8 cellular contexts compared by ENCODE assay signal in genomic region chr6:44253307-44254101, GRCh38. TPM values are rescaled to one million over a fixed set of nuclear protein-coding genes. Genes with fewer than 3 reads are reported as not detected.
DNase-seq lines count a peak whose midpoint lies in the region; ATAC-seq and TF ChIP-seq lines count a peak whose summit lies in the region.

No MANE protein-coding gene starts in this region.

- no peaks in the 10 kb centered on the region for H3K27me3 Mint-ChIP-seq in activated naive CD8-positive, alpha-beta T cell

- TSS peak; percentile 47 for BruUV-seq in Panc1 (replicated peaks; lab: Mats Ljungman, UMichigan)

- in situ Hi-C loops in Panc1 (cut with HindIII; ENCODE audit: low pct_unique_long_range_greater_than_20kb, low sequenced_read_pairs), result no loop called here

- no peak for TF ChIP-seq POLR2A in GM18505 (IDR thresholded peaks at IDR 0.05; ENCODE audit: borderline replicate concordance, extremely low read depth, insufficient read depth, insufficient read length)

- DNase-seq in AG09319 (ENCODE audit: extremely low read depth, low read depth) (no peak), GM12865 (ENCODE audit: low read depth) (peak; percentile 50), Panc1 (ENCODE audit: low read depth, low spot score) (no peak), lower lobe of right lung (no peak), occipital lobe (lab: John Stamatoyannopoulos, UW) (no peak)

- POLR2A ChIA-PET in Panc1 (lab: Charles Lee), result interaction anchor here (0.6 to 1.0 kb wide), 2 partner anchors 35 to 81 kb away, joined by 3 read pairs; no protein-coding TSS in a partner anchor

- H3K4me1 ChIP-seq in Panc1 (ENCODE audit: control insufficient read depth, insufficient read depth, low read length), result peaks cover 65% of the 10 kb centered on the region
- peaks cover 61% of the 10 kb centered on the region for H3K4me1 ChIP-seq in lower lobe of right lung

- H3K36me3 Mint-ChIP-seq in activated naive CD8-positive, alpha-beta T cell, result peaks cover 36% of the 10 kb centered on the region

- peak overlapping the region; percentile 75 for H3K27ac Mint-ChIP-seq in activated naive CD8-positive, alpha-beta T cell

- H3K27ac ChIP-seq in Panc1 (ENCODE audit: low read length) (no peak overlapping the region; the same call in 1 of the 2 replicates), lower lobe of right lung (no peak overlapping the region)

- no peaks in the 10 kb centered on the region for H3K9me3 ChIP-seq in Panc1 (ENCODE audit: control insufficient read depth, insufficient read depth, low read depth, low read length)
- H3K9me3 ChIP-seq in lower lobe of right lung, result no peaks in the 10 kb centered on the region

- H3K4me3 ChIP-seq in GM12865 (ENCODE audit: low read depth, low read length) (no peak overlapping the region), Panc1 (ENCODE audit: low read depth in 2 of 2, low read length in 2 of 2) (no peak overlapping the region), lower lobe of right lung (no peak overlapping the region)

- peak overlapping the region; percentile 98 for H3K4me3 Mint-ChIP-seq in activated naive CD8-positive, alpha-beta T cell

- H3K27me3 ChIP-seq in Panc1 (ENCODE audit: control insufficient read depth, insufficient read depth, low read length), result no peaks in the 10 kb centered on the region
- H3K27me3 ChIP-seq in lower lobe of right lung (ENCODE audit: low read depth), result no peaks in the 10 kb centered on the region

- peaks cover 83% of the 10 kb centered on the region for H3K4me1 Mint-ChIP-seq in activated naive CD8-positive, alpha-beta T cell (ENCODE audit: low read depth)

- H3K9me3 Mint-ChIP-seq in activated naive CD8-positive, alpha-beta T cell (ENCODE audit: low read depth), result no peaks in the 10 kb centered on the region

- CTCF ChIA-PET in Panc1 (lab: Charles Lee), result interaction anchor here (1.1 kb wide), 1 partner anchor 157 kb away, joined by 6 read pairs; no protein-coding TSS in a partner anchor

- peak; percentile 46 for TF ChIP-seq CTCF in AG09319 (IDR thresholded peaks at IDR 0.05; ENCODE audit: low read depth, low read length)
- peak; percentile 54 for TF ChIP-seq CTCF in GM12865 (IDR thresholded peaks at IDR 0.05; ENCODE audit: insufficient read depth, low read depth, low read length, missing control alignments)
- TF ChIP-seq CTCF in Panc1 (IDR thresholded peaks at IDR 0.05), result peak; percentile 87
- peak; percentile 31 for TF ChIP-seq CTCF in lower lobe of right lung (IDR thresholded peaks at IDR 0.05)

- peaks cover 50% of the 10 kb centered on the region for H3K36me3 ChIP-seq in Panc1 (ENCODE audit: control insufficient read depth, insufficient read depth, low read length)
- peaks cover 77% of the 10 kb centered on the region for H3K36me3 ChIP-seq in lower lobe of right lung

- intact Hi-C loops in Panc1 (cut with micrococcal nuclease; ENCODE audit: unreplicated experiment), result loop anchor here (1.0 to 10.0 kb wide), 2 partner anchors 81 to 159 kb away; no protein-coding TSS in a partner anchor
- intact Hi-C loops in lower lobe of right lung (cut with DNase I), result no loop called here

- no peak for ATAC-seq in Panc1
- ATAC-seq in lower lobe of right lung, result no peak
- no peak for ATAC-seq in GM18505 (IDR thresholded peaks at IDR 0.05; ENCODE audit: unreplicated experiment)
- no peak for ATAC-seq in GM21825 (IDR thresholded peaks at IDR 0.05; ENCODE audit: unreplicated experiment)

RNA-seq across cellular contexts. Expression of gene SLC35B2, which starts 3.8 kb away (rescaled TPM):
- total RNA-seq in Panc1 (2021; ENCODE audit: unreplicated experiment) (105 TPM), lower lobe of right lung (23.8 TPM), occipital lobe (33.1 TPM)
- polyA plus RNA-seq in Panc1 (2012; ENCODE audit: insufficient read length), result 114 TPM

RNA-seq across cellular contexts. Expression of gene HSP90AB1, which starts 6.6 kb away (rescaled TPM):
- total RNA-seq in Panc1 (2021; ENCODE audit: unreplicated experiment) (1,253 TPM), lower lobe of right lung (680 TPM), occipital lobe (440 TPM)
- polyA plus RNA-seq in Panc1 (2012; ENCODE audit: insufficient read length), result 799 TPM

RNA-seq across cellular contexts. Expression of gene NFKBIE, which starts 11.8 kb away (rescaled TPM):
- total RNA-seq in Panc1 (2021; ENCODE audit: unreplicated experiment) (24.9 TPM), lower lobe of right lung (10.4 TPM), occipital lobe (7.8 TPM)
- polyA plus RNA-seq in Panc1 (2012; ENCODE audit: insufficient read length), result 35.8 TPM

RNA-seq across cellular contexts. Expression of gene TMEM151B, which starts 16.7 kb away (rescaled TPM):
- total RNA-seq in Panc1 (2021; ENCODE audit: unreplicated experiment) (0.18 TPM), lower lobe of right lung (not detected), occipital lobe (53.5 TPM)
- 1.1 TPM for polyA plus RNA-seq in Panc1 (2012; ENCODE audit: insufficient read length)

RNA-seq across cellular contexts. Expression of gene SLC29A1, which starts 30.1 kb away (rescaled TPM):
- 263 TPM for total RNA-seq in Panc1 (2021; ENCODE audit: unreplicated experiment)
- polyA plus RNA-seq in Panc1 (2012; ENCODE audit: insufficient read length), result 313 TPM
- total RNA-seq in lower lobe of right lung, result 36.2 TPM
- total RNA-seq in occipital lobe, result 5.5 TPM

Comparison
In these comparisons a context has a peak if more than half of its experiments do, and no peak if none do; other contexts are left out.
1. CTCF ChIP-seq: peak in every context shown above with its lines; median percentile 87 in Panc1; 54 in GM12865; 46 in AG09319; 31 in lower lobe of right lung.